ENCODE assay signal across 12 cellular contexts in the genomic region with DNA sequence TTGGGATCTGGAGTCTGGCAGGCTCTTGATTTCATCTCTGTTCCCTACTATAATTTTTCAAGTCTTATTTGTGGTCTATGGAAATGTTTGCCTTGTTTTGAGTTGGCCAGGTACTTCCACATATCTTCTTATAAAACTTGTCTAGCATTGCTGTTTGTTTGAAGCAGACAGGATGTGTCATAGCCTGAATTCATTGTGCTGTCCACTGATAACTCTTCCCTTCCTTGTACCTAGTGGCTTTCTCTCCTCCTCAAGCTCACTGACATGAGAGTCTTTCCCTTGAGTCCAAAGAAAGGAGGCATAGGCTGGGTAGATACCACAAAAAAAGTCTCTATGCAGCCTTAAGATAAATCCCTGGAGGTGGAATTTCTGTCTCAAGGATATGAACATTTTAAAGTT.
"Had no signal": no experiment of that assay in that cellular context is flagged by ENCODE, and none has a peak within 500 bp of the region (broad histone marks: within the 10 kb centered on the region; RNA-seq: fewer than 3 reads in every experiment).

No MANE protein-coding gene starts in this region.

- H3K9me3 Mint-ChIP-seq: activated naive CD4-positive, alpha-beta T cell treated with anti-CD3 and anti-CD28 coated beads for 36 hours; stimulated activated naive CD8-positive, alpha-beta T cell treated with anti-CD3 and anti-CD28 coated beads, Interleukin-15, amount 100 ng/mL, for 72 hours had no signal

- H3K4me3 ChIP-seq: esophagus muscularis mucosa, sigmoid colon, upper lobe of left lung had no signal

- H3K4me1 ChIP-seq: sigmoid colon, upper lobe of left lung had no signal

- H3K27me3 ChIP-seq: esophagus muscularis mucosa, sigmoid colon, spleen, upper lobe of left lung had no signal

- H3K9me3 ChIP-seq: esophagus muscularis mucosa, sigmoid colon, spleen, upper lobe of left lung had no signal

- H3K27ac Mint-ChIP-seq: activated naive CD4-positive, alpha-beta T cell treated with anti-CD3 and anti-CD28 coated beads for 36 hours; stimulated activated naive CD8-positive, alpha-beta T cell treated with anti-CD3 and anti-CD28 coated beads, Interleukin-15, amount 100 ng/mL, for 72 hours had no signal

- FAIRE-seq: astrocyte had no signal

- ATAC-seq: stimulated activated naive CD8-positive, alpha-beta T cell treated with anti-CD3 and anti-CD28 coated beads, Interleukin-15, amount 100 ng/mL, for 72 hours had no signal

- DNase-seq: activated CD4-positive, alpha-beta T cell treated with anti-CD3 and anti-CD28 coated beads for 1 hour; activated CD4-positive, alpha-beta T cell treated with anti-CD3 and anti-CD28 coated beads, Interleukin-2, amount 50 U/mL, for 4 hours; activated naive CD4-positive, alpha-beta T cell treated with anti-CD3 and anti-CD28 coated beads for 36 hours; activated T-cell treated with anti-CD3 and anti-CD28 coated beads for 4 hours; hippocampal formation; sigmoid colon; spleen; stimulated activated CD4-positive, alpha-beta T cell treated with anti-CD3 and anti-CD28 coated beads, Interleukin-1b, Interleukin-23, amount 100 ng/mL, for 48 hours; stimulated activated naive CD8-positive, alpha-beta T cell treated with anti-CD3 and anti-CD28 coated beads, Interleukin-15, amount 100 ng/mL, for 72 hours had no signal

- H3K4me3 Mint-ChIP-seq: activated naive CD4-positive, alpha-beta T cell treated with anti-CD3 and anti-CD28 coated beads for 36 hours; stimulated activated naive CD8-positive, alpha-beta T cell treated with anti-CD3 and anti-CD28 coated beads, Interleukin-15, amount 100 ng/mL, for 72 hours had no signal

- H3K27ac ChIP-seq: esophagus muscularis mucosa, sigmoid colon had no signal

- H3K36me3 ChIP-seq: esophagus muscularis mucosa, sigmoid colon, spleen, upper lobe of left lung had no signal
